Comparison of ENCODE assay signal across 32 cellular contexts in the genomic region with DNA sequence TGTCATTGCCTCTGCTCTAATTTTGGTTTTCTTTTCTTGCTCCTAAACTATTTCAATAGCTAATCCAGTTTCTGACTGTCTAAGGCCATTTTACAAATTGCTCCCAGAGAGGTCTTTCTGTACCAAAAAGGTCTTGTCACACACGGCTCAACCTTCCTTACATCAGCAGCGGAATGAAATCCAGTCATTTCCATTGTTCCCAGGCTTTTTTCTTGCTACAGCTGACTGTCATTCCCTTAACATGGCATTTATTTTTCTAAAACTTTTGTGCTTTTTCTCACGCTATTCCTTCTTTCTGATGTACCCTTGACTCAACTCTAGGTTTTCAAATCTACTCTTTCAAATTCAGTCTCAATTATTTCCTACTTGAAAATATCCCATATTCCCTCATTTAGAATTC.
"Had no signal": no experiment of that assay in that cellular context is flagged by ENCODE, and none has a peak within 500 bp of the region (broad histone marks: within the 10 kb centered on the region; RNA-seq: fewer than 3 reads in every experiment).

No MANE protein-coding gene starts in this region.

- ATAC-seq: activated naive CD8-positive, alpha-beta T cell treated with anti-CD3 and anti-CD28 coated beads, Interleukin-2, amount 50 U/mL, for 24 hours; activated T-cell treated with anti-CD3 and anti-CD28 coated beads, Interleukin-2, amount 50 U/mL, for 4 hours; activated T-helper 17 cell treated with anti-CD3 and anti-CD28 coated beads, Interleukin-2, amount 50 U/mL, for 72 hours; natural killer cell treated with Interleukin-12 subunit alpha and Interleukin-12 subunit beta and Interleukin-15 and Interleukin-18, amount 100 ng/mL, for 72 hours; right cardiac atrium; stimulated activated naive B cell treated with anti-CD40 and anti-IgM and Interleukin-4, amounts not matched to agents 10 μg/mL and 1 μg/mL and 100 μg/mL, for 72 hours had no signal

- H3K9me3 Mint-ChIP-seq: activated CD4-positive, alpha-beta memory T cell treated with anti-CD3 and anti-CD28 coated beads for 36 hours; activated CD4-positive, alpha-beta T cell treated with anti-CD3 and anti-CD28 coated beads, Interleukin-2, amount 10 ng/mL, durations not matched to agents 24 days and 14 days; activated naive CD8-positive, alpha-beta T cell treated with anti-CD3 and anti-CD28 coated beads, Interleukin-2, amount 50 U/mL, for 24 hours; activated T-cell treated with anti-CD3 and anti-CD28 coated beads, Interleukin-2, amount 50 U/mL, for 4 hours; activated T-helper 17 cell treated with anti-CD3 and anti-CD28 coated beads, Interleukin-2, amount 50 U/mL, for 72 hours; central memory CD8-positive, alpha-beta T cell; dendritic cell treated with granulocyte-macrophage colony-stimulating factor and Interleukin-4, amounts not matched to agents 40 ng/mL and 50 ng/mL, for 4 days; natural killer cell treated with Interleukin-12 subunit alpha and Interleukin-12 subunit beta and Interleukin-15 and Interleukin-18, amount 100 ng/mL, for 72 hours; stimulated activated naive B cell treated with anti-CD40 and anti-IgM and Interleukin-4, amounts not matched to agents 10 μg/mL and 1 μg/mL and 100 μg/mL, for 72 hours had no signal

- H3K27me3 Mint-ChIP-seq: activated CD4-positive, alpha-beta memory T cell treated with anti-CD3 and anti-CD28 coated beads for 36 hours; activated naive CD8-positive, alpha-beta T cell treated with anti-CD3 and anti-CD28 coated beads, Interleukin-2, amount 50 U/mL, for 24 hours; activated T-helper 17 cell treated with anti-CD3 and anti-CD28 coated beads, Interleukin-2, amount 50 U/mL, for 72 hours; dendritic cell treated with granulocyte-macrophage colony-stimulating factor and Interleukin-4, amounts not matched to agents 40 ng/mL and 50 ng/mL, for 4 days; stimulated activated naive B cell treated with anti-CD40 and anti-IgM and Interleukin-4, amounts not matched to agents 10 μg/mL and 1 μg/mL and 100 μg/mL, for 72 hours had no signal

- H3K27ac Mint-ChIP-seq: activated CD4-positive, alpha-beta memory T cell treated with anti-CD3 and anti-CD28 coated beads for 36 hours; activated CD4-positive, alpha-beta T cell treated with anti-CD3 and anti-CD28 coated beads, Interleukin-2, amount 10 ng/mL, durations not matched to agents 24 days and 14 days; activated naive CD8-positive, alpha-beta T cell treated with anti-CD3 and anti-CD28 coated beads, Interleukin-2, amount 50 U/mL, for 24 hours; activated T-helper 17 cell treated with anti-CD3 and anti-CD28 coated beads, Interleukin-2, amount 50 U/mL, for 72 hours; dendritic cell treated with granulocyte-macrophage colony-stimulating factor and Interleukin-4, amounts not matched to agents 40 ng/mL and 50 ng/mL, for 4 days; natural killer cell treated with Interleukin-12 subunit alpha and Interleukin-12 subunit beta and Interleukin-15 and Interleukin-18, amount 100 ng/mL, for 72 hours; stimulated activated naive B cell treated with anti-CD40 and anti-IgM and Interleukin-4, amounts not matched to agents 10 μg/mL and 1 μg/mL and 100 μg/mL, for 72 hours had no signal

- DNase-seq: activated CD4-positive, alpha-beta memory T cell treated with anti-CD3 and anti-CD28 coated beads for 36 hours; activated CD4-positive, alpha-beta T cell treated with anti-CD3 and anti-CD28 coated beads, Interleukin-2, amount 10 ng/mL, durations not matched to agents 24 days and 14 days; activated CD4-positive, CD25-positive, alpha-beta regulatory T cell treated with anti-CD3 and anti-CD28 coated beads, Interleukin-2, amount 50 U/mL, for 72 hours; activated CD8-positive, alpha-beta memory T cell treated with anti-CD3 and anti-CD28 coated beads, Interleukin-2, amount 50 U/mL, for 48 hours; activated gamma-delta T cell treated with Interleukin-2 at 50 U/mL for 16 hours; activated naive CD4-positive, alpha-beta T cell treated with anti-CD3 and anti-CD28 coated beads, Interleukin-2, amount 50 U/mL, for 16 hours; activated naive CD8-positive, alpha-beta T cell treated with anti-CD3 and anti-CD28 coated beads, Interleukin-2, amount 50 U/mL, for 24 hours; activated T-cell treated with anti-CD3 and anti-CD28 coated beads, Interleukin-2, amount 50 U/mL, for 4 hours; amygdala; effector CD4-positive, alpha-beta T cell; islet precursor cell; left ventricle myocardium inferior; posterior cingulate gyrus; right cardiac atrium; stimulated activated CD4-positive, alpha-beta T cell treated with anti-CD3 and anti-CD28 coated beads, Interleukin-15, amount 100 ng/mL, for 24 hours; stimulated activated CD4-positive, alpha-beta T cell treated with anti-CD3 and anti-CD28 coated beads, Interleukin-2, amount 100 ng/mL, for 24 hours; stimulated activated naive B cell treated with anti-CD40 and anti-IgM and Interleukin-4, amounts not matched to agents 10 μg/mL and 1 μg/mL and 100 μg/mL, for 72 hours; stomach; T-helper 9 cell; tibial artery; WERI-Rb-1 had no signal

- H3K27ac ChIP-seq: epithelial cell of prostate, hepatocyte, left ventricle myocardium inferior, stomach, suprapubic skin, tibial artery, WERI-Rb-1 had no signal

- H2AFZ ChIP-seq: hepatocyte had no signal

- H3K4me2 ChIP-seq: hepatocyte had no signal

- H3K4me3 ChIP-seq: hepatocyte, left ventricle myocardium inferior, lung, stomach, suprapubic skin, tibial artery had no signal

- FAIRE-seq: bronchial epithelial cell, endometrium, frontal cortex had no signal

- H3K36me3 Mint-ChIP-seq: activated CD4-positive, alpha-beta memory T cell treated with anti-CD3 and anti-CD28 coated beads for 36 hours; natural killer cell treated with Interleukin-12 subunit alpha and Interleukin-12 subunit beta and Interleukin-15 and Interleukin-18, amount 100 ng/mL, for 72 hours; stimulated activated naive B cell treated with anti-CD40 and anti-IgM and Interleukin-4, amounts not matched to agents 10 μg/mL and 1 μg/mL and 100 μg/mL, for 72 hours had no signal

- H3K4me1 ChIP-seq: left ventricle myocardium inferior, stomach, suprapubic skin had no signal

- H3K36me3 ChIP-seq: left ventricle myocardium inferior, stomach, suprapubic skin, tibial artery, WERI-Rb-1 had no signal

- H3K4me1 Mint-ChIP-seq: activated CD4-positive, alpha-beta T cell treated with anti-CD3 and anti-CD28 coated beads, Interleukin-2, amount 10 ng/mL, durations not matched to agents 24 days and 14 days; activated naive CD8-positive, alpha-beta T cell treated with anti-CD3 and anti-CD28 coated beads, Interleukin-2, amount 50 U/mL, for 24 hours; activated T-helper 17 cell treated with anti-CD3 and anti-CD28 coated beads, Interleukin-2, amount 50 U/mL, for 72 hours; central memory CD8-positive, alpha-beta T cell; stimulated activated naive B cell treated with anti-CD40 and anti-IgM and Interleukin-4, amounts not matched to agents 10 μg/mL and 1 μg/mL and 100 μg/mL, for 72 hours had no signal

- H3K4me3 Mint-ChIP-seq: activated CD4-positive, alpha-beta memory T cell treated with anti-CD3 and anti-CD28 coated beads for 36 hours; activated CD4-positive, alpha-beta T cell treated with anti-CD3 and anti-CD28 coated beads, Interleukin-2, amount 10 ng/mL, durations not matched to agents 24 days and 14 days; activated naive CD8-positive, alpha-beta T cell treated with anti-CD3 and anti-CD28 coated beads, Interleukin-2, amount 50 U/mL, for 24 hours; activated T-cell treated with anti-CD3 and anti-CD28 coated beads, Interleukin-2, amount 50 U/mL, for 4 hours; activated T-helper 17 cell treated with anti-CD3 and anti-CD28 coated beads, Interleukin-2, amount 50 U/mL, for 72 hours; central memory CD8-positive, alpha-beta T cell; dendritic cell treated with granulocyte-macrophage colony-stimulating factor and Interleukin-4, amounts not matched to agents 40 ng/mL and 50 ng/mL, for 4 days; natural killer cell treated with Interleukin-12 subunit alpha and Interleukin-12 subunit beta and Interleukin-15 and Interleukin-18, amount 100 ng/mL, for 72 hours; stimulated activated naive B cell treated with anti-CD40 and anti-IgM and Interleukin-4, amounts not matched to agents 10 μg/mL and 1 μg/mL and 100 μg/mL, for 72 hours had no signal

- H3K9me3 ChIP-seq: left ventricle myocardium inferior, stomach, suprapubic skin, tibial artery had no signal

- H3K79me2 ChIP-seq: hepatocyte had no signal

- H3K27me3 ChIP-seq: hepatocyte, stomach, suprapubic skin, tibial artery had no signal
